2 cellular contexts compared by ENCODE assay signal in genomic region chr12:93737457-93738198, GRCh38.
TF ChIP-seq lines count a peak whose summit lies in the region.

No MANE protein-coding gene starts in this region.

TF ChIP-seq in liver, 16 proteins besides CTCF, POLR2A, EP300 and RAD21 (continued from another document):
- TF ChIP-seq ATF3 (IDR thresholded peaks at IDR 0.05) = no peak
- no peak for TF ChIP-seq REST (IDR thresholded peaks at IDR 0.05)
- no peak for TF ChIP-seq NR2F2 (IDR thresholded peaks at IDR 0.05)
- TF ChIP-seq JUND (IDR thresholded peaks at IDR 0.05) = no peak
- no peak for TF ChIP-seq SP1 (IDR thresholded peaks at IDR 0.05)
- TF ChIP-seq TAF1 (conservative IDR thresholded peaks at IDR 0.05) = no peak
- no peak for TF ChIP-seq RXRA (IDR thresholded peaks at IDR 0.05)
- TF ChIP-seq EGR1 (IDR thresholded peaks at IDR 0.05; ENCODE audit: low read depth in 2 of 2) = no peak
- TF ChIP-seq YY1 (IDR thresholded peaks at IDR 0.05) = no peak
- TF ChIP-seq GABPA (IDR thresholded peaks at IDR 0.05 in 1 of 2, conservative IDR thresholded peaks at IDR 0.05 in 1 of 2) = no peak
- no peak for TF ChIP-seq ZBTB33 (IDR thresholded peaks at IDR 0.05)
TF ChIP-seq in liver: peak in this region for 0.

TF ChIP-seq in HepG2, 621 proteins besides CTCF, POLR2A, EP300 and RAD21 (continued from another document):
- TF ChIP-seq, protein P1, sequence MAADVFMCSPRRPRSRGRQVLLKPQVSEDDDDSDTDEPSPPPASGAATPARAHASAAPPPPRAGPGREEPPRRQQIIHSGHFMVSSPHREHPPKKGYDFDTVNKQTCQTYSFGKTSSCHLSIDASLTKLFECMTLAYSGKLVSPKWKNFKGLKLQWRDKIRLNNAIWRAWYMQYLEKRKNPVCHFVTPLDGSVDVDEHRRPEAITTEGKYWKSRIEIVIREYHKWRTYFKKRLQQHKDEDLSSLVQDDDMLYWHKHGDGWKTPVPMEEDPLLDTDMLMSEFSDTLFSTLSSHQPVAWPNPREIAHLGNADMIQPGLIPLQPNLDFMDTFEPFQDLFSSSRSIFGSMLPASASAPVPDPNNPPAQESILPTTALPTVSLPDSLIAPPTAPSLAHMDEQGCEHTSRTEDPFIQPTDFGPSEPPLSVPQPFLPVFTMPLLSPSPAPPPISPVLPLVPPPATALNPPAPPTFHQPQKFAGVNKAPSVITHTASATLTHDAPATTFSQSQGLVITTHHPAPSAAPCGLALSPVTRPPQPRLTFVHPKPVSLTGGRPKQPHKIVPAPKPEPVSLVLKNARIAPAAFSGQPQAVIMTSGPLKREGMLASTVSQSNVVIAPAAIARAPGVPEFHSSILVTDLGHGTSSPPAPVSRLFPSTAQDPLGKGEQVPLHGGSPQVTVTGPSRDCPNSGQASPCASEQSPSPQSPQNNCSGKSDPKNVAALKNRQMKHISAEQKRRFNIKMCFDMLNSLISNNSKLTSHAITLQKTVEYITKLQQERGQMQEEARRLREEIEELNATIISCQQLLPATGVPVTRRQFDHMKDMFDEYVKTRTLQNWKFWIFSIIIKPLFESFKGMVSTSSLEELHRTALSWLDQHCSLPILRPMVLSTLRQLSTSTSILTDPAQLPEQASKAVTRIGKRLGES (CRISPR knock-in tag; IDR thresholded peaks at IDR 0.05; ENCODE audit: borderline replicate concordance) = no peak
- TF ChIP-seq PITX1 (CRISPR knock-in tag; IDR thresholded peaks at IDR 0.05) (no peak), MED8 (CRISPR knock-in tag; IDR thresholded peaks at IDR 0.05; ENCODE audit: insufficient replicate concordance) (no peak), MATR3 (CRISPR knock-in tag; IDR thresholded peaks at IDR 0.05) (no peak), HNRNPUL1 (IDR thresholded peaks at IDR 0.05; ENCODE audit: low read depth, low read length) (no peak), SKIL (CRISPR knock-in tag; IDR thresholded peaks at IDR 0.05; ENCODE audit: borderline replicate concordance) (no peak), IKZF1 (IDR thresholded peaks at IDR 0.05) (no peak), CEBPG (CRISPR knock-in tag; IDR thresholded peaks at IDR 0.05) (no peak), ZFYVE20 (CRISPR knock-in tag; IDR thresholded peaks at IDR 0.05; ENCODE audit: borderline replicate concordance, low read depth) (no peak)
